8 cellular contexts compared by ENCODE assay signal in genomic region chr20:58388882-58389323, GRCh38. TPM values are rescaled to one million over a fixed set of nuclear protein-coding genes. Genes with fewer than 3 reads are reported as not detected.
DNase-seq lines count a peak whose midpoint lies in the region; ATAC-seq lines count a peak whose summit lies in the region.

A gene with protein sequence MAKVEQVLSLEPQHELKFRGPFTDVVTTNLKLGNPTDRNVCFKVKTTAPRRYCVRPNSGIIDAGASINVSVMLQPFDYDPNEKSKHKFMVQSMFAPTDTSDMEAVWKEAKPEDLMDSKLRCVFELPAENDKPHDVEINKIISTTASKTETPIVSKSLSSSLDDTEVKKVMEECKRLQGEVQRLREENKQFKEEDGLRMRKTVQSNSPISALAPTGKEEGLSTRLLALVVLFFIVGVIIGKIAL (plus strand): TSS chr20:58389229. CDS start chr20:58389460, 231 bp downstream.

- peak within 1 kb of the TSS; percentile 77 for H3K4me3 ChIP-seq in effector memory CD4-positive, alpha-beta T cell (ENCODE audit: insufficient read depth, low read depth, low read length, poor library complexity, severe bottlenecking)
- peak within 1 kb of the TSS; percentile 91 to 98 for H3K4me3 ChIP-seq in mesenchymal stem cell (ENCODE audit: insufficient read depth in 1 of 2, low read depth in 1 of 2, low read length in 2 of 2)

- peak within 1 kb of the TSS; percentile 78 for H2BK120ac ChIP-seq in mesenchymal stem cell (ENCODE audit: low read depth, low read length)

- peak within 1 kb of the TSS; percentile 98 for H3K27ac ChIP-seq in effector memory CD4-positive, alpha-beta T cell (ENCODE audit: insufficient read depth, low read length, poor library complexity, severe bottlenecking)
- H3K27ac ChIP-seq in mesenchymal stem cell (ENCODE audit: low read length, poor library complexity, severe bottlenecking) = peak within 1 kb of the TSS; percentile 86

- peak within 1 kb of the TSS; percentile 94 for H4K8ac ChIP-seq in mesenchymal stem cell (ENCODE audit: low read length)

- H3K14ac ChIP-seq in mesenchymal stem cell (ENCODE audit: low read length in 2 of 2) = peak within 1 kb of the TSS; percentile 47 to 99

- H2AK5ac ChIP-seq in mesenchymal stem cell (ENCODE audit: low read length, severe bottlenecking) = no peak within 1 kb of the TSS

- peak; percentile 91 for DNase-seq in COLO829 (ENCODE audit: low spot score)
- DNase-seq in HT-29 (ENCODE audit: low spot score) = peak; percentile 99
- peak; percentile 92 for DNase-seq in NOMO-1 treated with DMSO at 0.1 percent for 48 hours (lab: John Stamatoyannopoulos, UW; ENCODE audit: unreplicated experiment)
- DNase-seq in activated CD8-positive, alpha-beta memory T cell treated with anti-CD3 and anti-CD28 coated beads for 4 hours (ENCODE audit: low read depth in 2 of 2) = peak; percentile 92 to 93
- peak; percentile 93 to 97 (median 94) for DNase-seq in effector memory CD4-positive, alpha-beta T cell
- DNase-seq in mesenchymal stem cell = peak; percentile 95
- peak; percentile 92 for DNase-seq in stimulated activated CD8-positive, alpha-beta memory T cell treated with anti-CD3 and anti-CD28 coated beads, Interleukin-12 subunit alpha, Interleukin-12 subunit beta, amount 100 ng/mL, for 24 hours (ENCODE audit: extremely low read depth)

- peak within 1 kb of the TSS; percentile 15 for H2BK5ac ChIP-seq in mesenchymal stem cell (ENCODE audit: low read depth, low read length, poor library complexity, severe bottlenecking)

- peak within 1 kb of the TSS in 1 of 2 experiments; percentile 99 for H3K23ac ChIP-seq in mesenchymal stem cell (ENCODE audit: low read length in 2 of 2)

- under 1% methylated on average over 46 of the region's 51 CpGs for WGBS in mesenchymal stem cell

- H2AFZ ChIP-seq in mesenchymal stem cell (ENCODE audit: low read depth, low read length) = peak within 1 kb of the TSS; percentile 95

- H3K36me3 ChIP-seq in effector memory CD4-positive, alpha-beta T cell (ENCODE audit: control insufficient read depth, insufficient read depth, low read length) = no peaks in the 10 kb centered on the region
- H3K36me3 ChIP-seq in mesenchymal stem cell (ENCODE audit: control insufficient read depth in 1 of 2, insufficient read depth in 2 of 2, low read depth in 1 of 2, low read length in 2 of 2) = peaks cover 4 to 26% of the 10 kb centered on the region in 2 experiments

- no peaks in the 10 kb centered on the region for H3K79me1 ChIP-seq in mesenchymal stem cell (replicated peaks; ENCODE audit: low read length, poor library complexity, severe bottlenecking)

- peak within 1 kb of the TSS; percentile 97 to 100 for H3K18ac ChIP-seq in mesenchymal stem cell (ENCODE audit: low read depth in 1 of 2, low read length in 2 of 2)

- H3K27me3 ChIP-seq in effector memory CD4-positive, alpha-beta T cell (replicated peaks; ENCODE audit: control insufficient read depth, insufficient read depth, low read length, poor library complexity, severe bottlenecking) = no peaks in the 10 kb centered on the region
- no peaks in the 10 kb centered on the region for H3K27me3 ChIP-seq in mesenchymal stem cell (ENCODE audit: control insufficient read depth in 1 of 2, insufficient read depth in 1 of 2, low read length in 2 of 2)

- peak within 1 kb of the TSS in 1 of 2 experiments; percentile 66 for H2BK12ac ChIP-seq in mesenchymal stem cell (ENCODE audit: low read length in 2 of 2)

- peak within 1 kb of the TSS; percentile 20 to 98 for H3K4ac ChIP-seq in mesenchymal stem cell (ENCODE audit: low read depth in 1 of 2, low read length in 2 of 2)

- H3K4me1 ChIP-seq in effector memory CD4-positive, alpha-beta T cell (ENCODE audit: control insufficient read depth, insufficient read depth, low read length, poor library complexity, severe bottlenecking) = peaks cover 12% of the 10 kb centered on the region
- H3K4me1 ChIP-seq in mesenchymal stem cell (ENCODE audit: control insufficient read depth, insufficient read depth, low read depth, low read length) = peaks cover 7% of the 10 kb centered on the region

- peak; percentile 97 for ATAC-seq in GM21360 (IDR thresholded peaks at IDR 0.05; ENCODE audit: unreplicated experiment)

- no peaks in the 10 kb centered on the region for H3K9me3 ChIP-seq in effector memory CD4-positive, alpha-beta T cell (ENCODE audit: control insufficient read depth, low read length)
- H3K9me3 ChIP-seq in mesenchymal stem cell (ENCODE audit: control insufficient read depth, low read length) = peaks cover 3% of the 10 kb centered on the region

- H3K4me2 ChIP-seq in mesenchymal stem cell (ENCODE audit: low read length, poor library complexity, severe bottlenecking) = peak within 1 kb of the TSS; percentile 73

- H3K9ac ChIP-seq in mesenchymal stem cell (ENCODE audit: low read length) = peak within 1 kb of the TSS; percentile 96

- H4K91ac ChIP-seq in mesenchymal stem cell (ENCODE audit: low read length) = peak within 1 kb of the TSS; percentile 97

- H2BK15ac ChIP-seq in mesenchymal stem cell (ENCODE audit: low read depth, poor library complexity, severe bottlenecking) = no peak within 1 kb of the TSS

RNA-seq across cellular contexts. Expression of the gene that starts here (rescaled TPM):
- total RNA-seq in HT-29 (2014; rRNA removed; shearing (Covaris generic)) = 15.6 and 16.2 TPM in 2 replicates
- polyA plus RNA-seq in mesenchymal stem cell (2013, experiment 1 of 2) = 27.2 TPM
- polyA plus RNA-seq in mesenchymal stem cell (2013, experiment 2 of 2) = 28.8 TPM

Comparison
In these comparisons a context has a peak if more than half of its experiments do, and no peak if none do; other contexts are left out.
1. Peak in every context shown above with its lines: DNase-seq, ATAC-seq, H3K4me3 ChIP-seq and H3K27ac ChIP-seq.